1 cellular context compared by ENCODE assay signal in genomic region chr10:44972874-44973306, GRCh38.
A peak's percentile ranks its signal among the peaks of the same experiment; 100 is the strongest.
TF ChIP-seq lines count a peak whose summit lies in the region.

No MANE protein-coding gene starts in this region.

TF ChIP-seq in HepG2, 621 proteins besides CTCF, POLR2A, EP300 and RAD21:
- TF ChIP-seq, protein P1, sequence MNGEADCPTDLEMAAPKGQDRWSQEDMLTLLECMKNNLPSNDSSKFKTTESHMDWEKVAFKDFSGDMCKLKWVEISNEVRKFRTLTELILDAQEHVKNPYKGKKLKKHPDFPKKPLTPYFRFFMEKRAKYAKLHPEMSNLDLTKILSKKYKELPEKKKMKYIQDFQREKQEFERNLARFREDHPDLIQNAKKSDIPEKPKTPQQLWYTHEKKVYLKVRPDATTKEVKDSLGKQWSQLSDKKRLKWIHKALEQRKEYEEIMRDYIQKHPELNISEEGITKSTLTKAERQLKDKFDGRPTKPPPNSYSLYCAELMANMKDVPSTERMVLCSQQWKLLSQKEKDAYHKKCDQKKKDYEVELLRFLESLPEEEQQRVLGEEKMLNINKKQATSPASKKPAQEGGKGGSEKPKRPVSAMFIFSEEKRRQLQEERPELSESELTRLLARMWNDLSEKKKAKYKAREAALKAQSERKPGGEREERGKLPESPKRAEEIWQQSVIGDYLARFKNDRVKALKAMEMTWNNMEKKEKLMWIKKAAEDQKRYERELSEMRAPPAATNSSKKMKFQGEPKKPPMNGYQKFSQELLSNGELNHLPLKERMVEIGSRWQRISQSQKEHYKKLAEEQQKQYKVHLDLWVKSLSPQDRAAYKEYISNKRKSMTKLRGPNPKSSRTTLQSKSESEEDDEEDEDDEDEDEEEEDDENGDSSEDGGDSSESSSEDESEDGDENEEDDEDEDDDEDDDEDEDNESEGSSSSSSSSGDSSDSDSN (CRISPR knock-in tag; IDR thresholded peaks at IDR 0.05): no peak
- TF ChIP-seq ZNF331 (CRISPR knock-in tag; IDR thresholded peaks at IDR 0.05) (no peak), AGO2 (optimal IDR thresholded peaks at IDR 0.05; ENCODE audit: low read depth, low read length) (peak; percentile 71), RBFOX2 (IDR thresholded peaks at IDR 0.05; ENCODE audit: low read depth, low read length) (peak; percentile 32; the same call in 1 of the 2 replicates), GABPB1 (CRISPR knock-in tag; IDR thresholded peaks at IDR 0.05) (0 out of 2 replicates have a peak, but pooled peaks have one; percentile 3), SALL2 (CRISPR knock-in tag; IDR thresholded peaks at IDR 0.05) (no peak), RBM22 (optimal IDR thresholded peaks at IDR 0.05; ENCODE audit: low read length) (no peak), MAF1 (CRISPR knock-in tag; IDR thresholded peaks at IDR 0.05; ENCODE audit: borderline replicate concordance) (no peak), KDM1A (CRISPR knock-in tag; IDR thresholded peaks at IDR 0.05) (no peak), RARG (CRISPR knock-in tag; IDR thresholded peaks at IDR 0.05; ENCODE audit: low read depth) (no peak), TP53 (CRISPR knock-in tag; conservative IDR thresholded peaks at IDR 0.05) (no peak)
